Comparison of ENCODE assay signal across 24 cellular contexts in genomic region chr19:3277649-3278048, GRCh38. TPM values are rescaled to one million over a fixed set of nuclear protein-coding genes. Genes with fewer than 3 reads are reported as not detected.
DNase-seq lines count a peak whose midpoint lies in the region; ATAC-seq and TF ChIP-seq lines count a peak whose summit lies in the region.
"Had no signal": no experiment of that assay in that cellular context is flagged by ENCODE, and none has a peak within 500 bp of the region (broad histone marks: within the 10 kb centered on the region; RNA-seq: fewer than 3 reads in every experiment).

No MANE protein-coding gene starts in this region.

- DNase-seq in CD4-positive, alpha-beta memory T cell = no peak
- DNase-seq in IMR-90 = no peak
- DNase-seq in trophoblast cell = no peak
- no peak for DNase-seq in NCI-H2029 treated with DMSO at 0.1 percent for 48 hours (lab: John Stamatoyannopoulos, UW)
- DNase-seq in endodermal cell = no peak
- DNase-seq in NCI-H774 (lab: John Stamatoyannopoulos, UW) = no peak
- DNase-seq: AML-193; CD4-positive, alpha-beta T cell; COR-L47; DMS53; H9; Karpas-422; NCI-H1092; NCI-H1417 treated with DMSO at 0.1 percent for 48 hours; NCI-H187; NCI-H2171 treated with DMSO at 0.1 percent for 48 hours; NCI-H345; NCI-H510A treated with DMSO at 0.1 percent for 48 hours; NCI-H748 treated with DMSO at 0.1 percent for 48 hours; PC-3; SK-N-SH had no signal

- H2AK9ac ChIP-seq in IMR-90 (replicated peaks; ENCODE audit: low read depth, low read length, poor library complexity) = peak overlapping the region; percentile 65

- H3K79me1 ChIP-seq in IMR-90 (ENCODE audit: low read depth in 1 of 2, low read length in 2 of 2) = no peaks in the 10 kb centered on the region
- H3K79me1 ChIP-seq in trophoblast cell (ENCODE audit: low read length) = no peaks in the 10 kb centered on the region

- H2BK12ac ChIP-seq in trophoblast cell (ENCODE audit: low read length) = no peak overlapping the region

- no peak overlapping the region for H4K5ac ChIP-seq in IMR-90 (ENCODE audit: low read depth, low read length)

- WGBS in IMR-90 (ENCODE audit: extremely low coverage in 2 of 2, insufficient read length in 1 of 2), 2 experiments = 19% methylated on average over 2 of the region's 5 CpGs; no CpG with 5 or more reads in 1 of the 2 experiments
- WGBS in trophoblast cell (ENCODE audit: extremely low coverage, insufficient coverage, insufficient read length) = no CpG with 5 or more reads among the region's 5 CpGs
- 85 to 89% methylated on average over 3 to 5 of the region's 5 CpGs for WGBS in endodermal cell (ENCODE audit: insufficient coverage in 1 of 2, insufficient read length in 1 of 2), 2 experiments

- dilution Hi-C loops in IMR-90 (cut with HindIII; ENCODE audit: low sequenced_read_pairs, unreplicated experiment) = no loop called here

- peak overlapping the region in 5 of 8 donors; percentile 11 to 58 (median 28) for H3K4me3 Mint-ChIP-seq in CD4-positive, alpha-beta memory T cell
- no peak overlapping the region for H3K4me3 Mint-ChIP-seq in endodermal cell

- no peak overlapping the region for H3K4me2 ChIP-seq in IMR-90 (ENCODE audit: low read depth, low read length)
- H3K4me2 ChIP-seq in trophoblast cell (ENCODE audit: low read length) = no peak overlapping the region
- H3K4me2 ChIP-seq: A549; BLaER1 treated with 17β-estradiol and CSF1 and Interleukin-3, amounts not matched to agents 10 nM and 100 nM; SK-N-SH had no signal

- H3K27me3 ChIP-seq in CD4-positive, alpha-beta memory T cell (ENCODE audit: insufficient read depth, low read length) = no peaks in the 10 kb centered on the region
- H3K27me3 ChIP-seq in IMR-90 (ENCODE audit: control insufficient read depth, insufficient read depth, low read length) (peaks cover 37% of the 10 kb centered on the region), trophoblast cell (ENCODE audit: insufficient read depth, low read length) (peaks cover under 1% of the 10 kb centered on the region), endodermal cell (ENCODE audit: control insufficient read depth, insufficient read depth, low read length, poor library complexity, severe bottlenecking) (peaks cover 4% of the 10 kb centered on the region)

- H3K4ac ChIP-seq in IMR-90 (ENCODE audit: low read depth, low read length) (no peak overlapping the region), trophoblast cell (ENCODE audit: low read depth, low read length) (no peak overlapping the region)

- H3K4me3 ChIP-seq in CD4-positive, alpha-beta memory T cell (ENCODE audit: low read length in 2 of 2) = no peak overlapping the region
- no peak overlapping the region for H3K4me3 ChIP-seq in IMR-90 (ENCODE audit: insufficient read depth, low read depth, low read length)
- H3K4me3 ChIP-seq in trophoblast cell (ENCODE audit: low read depth, low read length) = peak overlapping the region; percentile 14
- no peak overlapping the region for H3K4me3 ChIP-seq in endodermal cell (ENCODE audit: low read length)
- H3K4me3 ChIP-seq: A549; BLaER1 treated with 17β-estradiol and CSF1 and Interleukin-3, amounts not matched to agents 10 nM and 100 nM had no signal

- H4K12ac ChIP-seq in trophoblast cell (ENCODE audit: low read depth, low read length) = no peak overlapping the region

- H4K8ac ChIP-seq in IMR-90 (ENCODE audit: low read depth in 2 of 2, low read length in 2 of 2) (no peak overlapping the region), trophoblast cell (ENCODE audit: low read depth, low read length) (no peak overlapping the region)

- no peak overlapping the region for H2AK5ac ChIP-seq in IMR-90 (ENCODE audit: low read depth, low read length)
- H2AK5ac ChIP-seq in trophoblast cell (ENCODE audit: low read length) = no peak overlapping the region

- ATAC-seq in IMR-90 (ENCODE audit: low read depth) = no peak
- ATAC-seq: A549, PC-3 had no signal

- H3K14ac ChIP-seq in IMR-90 (replicated peaks; ENCODE audit: low read depth, low read length) (no peak overlapping the region), trophoblast cell (ENCODE audit: low read length) (no peak overlapping the region)

- no peaks in the 10 kb centered on the region for H3K9me3 ChIP-seq in CD4-positive, alpha-beta memory T cell (ENCODE audit: control insufficient read depth in 1 of 2, low read length in 2 of 2)
- H3K9me3 ChIP-seq in IMR-90 (ENCODE audit: control insufficient read depth, insufficient read depth, low read length) (peaks cover 5% of the 10 kb centered on the region), trophoblast cell (ENCODE audit: insufficient read depth, low read depth, low read length) (peaks cover 10% of the 10 kb centered on the region), endodermal cell (ENCODE audit: control insufficient read depth, low read length) (no peaks in the 10 kb centered on the region)
- H3K9me3 ChIP-seq: SK-N-SH had no signal

- H2BK120ac ChIP-seq in IMR-90 (ENCODE audit: low read depth, low read length) (no peak overlapping the region), trophoblast cell (ENCODE audit: insufficient read depth, low read length, poor library complexity) (no peak overlapping the region)

- 0 out of 2 replicates have a peak, but pooled peaks cover 3% of the 10 kb centered on the region for H3K9me1 ChIP-seq in IMR-90 (ENCODE audit: insufficient read depth, low read length)

- H3K23ac ChIP-seq in IMR-90 (ENCODE audit: low read depth, low read length) (no peak overlapping the region), trophoblast cell (ENCODE audit: low read length) (no peak overlapping the region)

- H2BK20ac ChIP-seq in IMR-90 (ENCODE audit: low read depth, low read length) = no peak overlapping the region

- H4K91ac ChIP-seq in IMR-90 (ENCODE audit: insufficient read depth, low read depth, low read length) = no peak overlapping the region
- H4K91ac ChIP-seq in trophoblast cell (ENCODE audit: low read depth, low read length) = no peak overlapping the region

- in situ Hi-C loops in IMR-90 (cut with MboI; ENCODE audit: low sequenced_read_pairs) = no loop called here

- TF ChIP-seq RAD21 in IMR-90 (IDR thresholded peaks at IDR 0.05; ENCODE audit: low read length) = no peak

- H3K27ac Mint-ChIP-seq in CD4-positive, alpha-beta memory T cell = peak overlapping the region in 3 of 7 donors; percentile 30 to 68 (median 54)
- H3K27ac Mint-ChIP-seq in endodermal cell = no peak overlapping the region
- H3K27ac Mint-ChIP-seq: CD4-positive, alpha-beta T cell had no signal

- no peak overlapping the region for H2BK15ac ChIP-seq in IMR-90 (ENCODE audit: low read depth, low read length)

- intact Hi-C loops in CD4-positive, alpha-beta memory T cell (cut with micrococcal nuclease) = loop anchor here (5.0 kb wide), 1 partner anchor 295 kb away; the partner anchor contains the start of gene HMG20B
- intact Hi-C loops in IMR-90 (cut with micrococcal nuclease) = no loop called here

- TF ChIP-seq POLR2A in IMR-90 (IDR thresholded peaks at IDR 0.05; ENCODE audit: low read depth, low read length) = no peak

- H3K36me3 ChIP-seq in CD4-positive, alpha-beta memory T cell (ENCODE audit: insufficient read depth, low read length) = no peaks in the 10 kb centered on the region
- H3K36me3 ChIP-seq in IMR-90 (ENCODE audit: control insufficient read depth, insufficient read depth, low read length) (no peaks in the 10 kb centered on the region), trophoblast cell (ENCODE audit: control insufficient read depth in 1 of 2, insufficient read depth in 2 of 2, low read length in 2 of 2) (no peaks in the 10 kb centered on the region), endodermal cell (ENCODE audit: control insufficient read depth, insufficient read depth, low read length) (no peaks in the 10 kb centered on the region)
- H3K36me3 ChIP-seq: BLaER1 treated with 17β-estradiol and CSF1 and Interleukin-3, amounts not matched to agents 10 nM and 100 nM had no signal

- H4K20me1 ChIP-seq in IMR-90 (ENCODE audit: insufficient read depth, low read length) = no peaks in the 10 kb centered on the region; the same call in 1 of the 2 replicates

- no peaks in the 10 kb centered on the region for H3K36me3 Mint-ChIP-seq in CD4-positive, alpha-beta memory T cell
- H3K36me3 Mint-ChIP-seq in endodermal cell (ENCODE audit: low read depth) = no peaks in the 10 kb centered on the region

- peaks cover 4 to 9% of the 10 kb centered on the region in 2 donors for H3K27me3 Mint-ChIP-seq in CD4-positive, alpha-beta memory T cell
- H3K27me3 Mint-ChIP-seq in endodermal cell (ENCODE audit: insufficient read depth) = peaks cover 40% of the 10 kb centered on the region

- no peak overlapping the region for H2BK5ac ChIP-seq in IMR-90 (ENCODE audit: low read depth, low read length, poor library complexity, severe bottlenecking)
- H2BK5ac ChIP-seq in trophoblast cell (ENCODE audit: low read depth, low read length, poor library complexity) = no peak overlapping the region

- peaks cover 7 to 22% (median 16%) of the 10 kb centered on the region in 4 donors for H3K4me1 Mint-ChIP-seq in CD4-positive, alpha-beta memory T cell
- no peaks in the 10 kb centered on the region for H3K4me1 Mint-ChIP-seq in endodermal cell

- peaks cover 0 to 2% (median 0%) of the 10 kb centered on the region in 8 donors for H3K9me3 Mint-ChIP-seq in CD4-positive, alpha-beta memory T cell
- H3K9me3 Mint-ChIP-seq in endodermal cell = peaks cover 4% of the 10 kb centered on the region
- H3K9me3 Mint-ChIP-seq: CD4-positive, alpha-beta T cell had no signal

- TF ChIP-seq CTCF in IMR-90 (conservative IDR thresholded peaks at IDR 0.05; ENCODE audit: low read depth, low read length) = no peak
- TF ChIP-seq CTCF in endodermal cell (conservative IDR thresholded peaks at IDR 0.05) = no peak

- H2AFZ ChIP-seq in IMR-90 (replicated peaks; ENCODE audit: low read length, poor library complexity) (no peak overlapping the region), trophoblast cell (ENCODE audit: insufficient read depth, low read length, poor library complexity) (no peak overlapping the region)

- no peak overlapping the region for H3K27ac ChIP-seq in CD4-positive, alpha-beta memory T cell (ENCODE audit: low read depth, low read length)
- no peak overlapping the region for H3K27ac ChIP-seq in IMR-90 (ENCODE audit: insufficient read depth, low read length)
- H3K27ac ChIP-seq in cingulate gyrus (ENCODE audit: low read depth, low read length) = peak overlapping the region; percentile 47
- H3K27ac ChIP-seq in trophoblast cell (ENCODE audit: low read depth, low read length) = no peak overlapping the region
- no peak overlapping the region for H3K27ac ChIP-seq in endodermal cell (ENCODE audit: low read depth, low read length)
- H3K27ac ChIP-seq: A549; BLaER1 treated with 17β-estradiol and CSF1 and Interleukin-3, amounts not matched to agents 10 nM and 100 nM had no signal

- POLR2A ChIA-PET in CD4-positive, alpha-beta memory T cell (lab: Charles Lee; ENCODE audit: partially characterized antibody) = no interaction called here
- POLR2A ChIA-PET in IMR-90 (lab: Charles Lee; ENCODE audit: unreplicated experiment) = no interaction called here

- H3K18ac ChIP-seq in IMR-90 (ENCODE audit: low read depth, low read length) (no peak overlapping the region), trophoblast cell (ENCODE audit: low read length) (no peak overlapping the region)

- CTCF ChIA-PET in CD4-positive, alpha-beta memory T cell (lab: Charles Lee; ENCODE audit: partially characterized antibody) = no interaction called here
- CTCF ChIA-PET in IMR-90 (lab: Yijun Ruan, JAX) = no interaction called here

- no peaks in the 10 kb centered on the region for H3K79me2 ChIP-seq in trophoblast cell (ENCODE audit: control insufficient read depth, insufficient read depth, low read length, poor library complexity)

- H3K9ac ChIP-seq in IMR-90 (ENCODE audit: low read depth, low read length) = no peak overlapping the region
- no peak overlapping the region for H3K9ac ChIP-seq in trophoblast cell (ENCODE audit: low read length)
- no peak overlapping the region for H3K9ac ChIP-seq in endodermal cell (ENCODE audit: extremely low read depth, low read length, poor library complexity, severe bottlenecking)
- H3K9ac ChIP-seq: BLaER1 treated with 17β-estradiol and CSF1 and Interleukin-3, amounts not matched to agents 10 nM and 100 nM; SK-N-SH had no signal

- no TSS peak for BruUV-seq in IMR-90 (replicated peaks; lab: Mats Ljungman, UMichigan)

- H3K56ac ChIP-seq in IMR-90 (ENCODE audit: extremely low read depth, insufficient read depth, low read length) = no peak overlapping the region

- peaks cover 15% of the 10 kb centered on the region for H3K4me1 ChIP-seq in CD4-positive, alpha-beta memory T cell (ENCODE audit: insufficient read depth, low read length)
- H3K4me1 ChIP-seq in IMR-90 (ENCODE audit: control insufficient read depth, insufficient read depth, low read length) = 0 out of 2 replicates have a peak, but pooled peaks cover 2% of the 10 kb centered on the region
- H3K4me1 ChIP-seq in trophoblast cell (ENCODE audit: control insufficient read depth in 1 of 2, insufficient read depth in 2 of 2, low read length in 2 of 2) = peaks cover 2 to 4% of the 10 kb centered on the region in 2 experiments
- no peaks in the 10 kb centered on the region for H3K4me1 ChIP-seq in endodermal cell (ENCODE audit: control insufficient read depth, insufficient read depth, low read length)

RNA-seq across cellular contexts. Expression of gene CELF5, which starts 53.2 kb away (rescaled TPM):
- under 1 TPM; 0.44 to 0.64 TPM for total RNA-seq in CD4-positive, alpha-beta memory T cell
- under 1 TPM in 1 of 2 donors, not detected in 1; 0.32 TPM for polyA plus RNA-seq in CD4-positive, alpha-beta memory T cell
- total RNA-seq in IMR-90 (2012; rRNA removed) = not detected in 2 replicates
- polyA plus RNA-seq in IMR-90 (2012; rRNA removed) = 0.02 TPM in 1 of 2 replicates, not detected in the other
- polyA plus RNA-seq in IMR-90 (2012; cell fraction: cytosol; rRNA removed) = 0.05 TPM in 1 of 2 replicates, not detected in the other
- polyA plus RNA-seq in IMR-90 (2012; cell fraction: nucleus; rRNA removed; ENCODE audit: low replicate concordance) = 0.24 and 0.29 TPM in 2 replicates
- polyA plus RNA-seq in trophoblast cell (2013) = 0.16 and 0.22 TPM in 2 replicates
- 1 to 10 TPM; 2.6 to 3.5 TPM for total RNA-seq in endodermal cell
- 9.2 TPM for polyA plus RNA-seq in endodermal cell (2013, experiment 1 of 2)
- 7.4 TPM for polyA plus RNA-seq in endodermal cell (2013, experiment 2 of 2)
